8 cellular contexts compared by ENCODE assay signal in the genomic region with DNA sequence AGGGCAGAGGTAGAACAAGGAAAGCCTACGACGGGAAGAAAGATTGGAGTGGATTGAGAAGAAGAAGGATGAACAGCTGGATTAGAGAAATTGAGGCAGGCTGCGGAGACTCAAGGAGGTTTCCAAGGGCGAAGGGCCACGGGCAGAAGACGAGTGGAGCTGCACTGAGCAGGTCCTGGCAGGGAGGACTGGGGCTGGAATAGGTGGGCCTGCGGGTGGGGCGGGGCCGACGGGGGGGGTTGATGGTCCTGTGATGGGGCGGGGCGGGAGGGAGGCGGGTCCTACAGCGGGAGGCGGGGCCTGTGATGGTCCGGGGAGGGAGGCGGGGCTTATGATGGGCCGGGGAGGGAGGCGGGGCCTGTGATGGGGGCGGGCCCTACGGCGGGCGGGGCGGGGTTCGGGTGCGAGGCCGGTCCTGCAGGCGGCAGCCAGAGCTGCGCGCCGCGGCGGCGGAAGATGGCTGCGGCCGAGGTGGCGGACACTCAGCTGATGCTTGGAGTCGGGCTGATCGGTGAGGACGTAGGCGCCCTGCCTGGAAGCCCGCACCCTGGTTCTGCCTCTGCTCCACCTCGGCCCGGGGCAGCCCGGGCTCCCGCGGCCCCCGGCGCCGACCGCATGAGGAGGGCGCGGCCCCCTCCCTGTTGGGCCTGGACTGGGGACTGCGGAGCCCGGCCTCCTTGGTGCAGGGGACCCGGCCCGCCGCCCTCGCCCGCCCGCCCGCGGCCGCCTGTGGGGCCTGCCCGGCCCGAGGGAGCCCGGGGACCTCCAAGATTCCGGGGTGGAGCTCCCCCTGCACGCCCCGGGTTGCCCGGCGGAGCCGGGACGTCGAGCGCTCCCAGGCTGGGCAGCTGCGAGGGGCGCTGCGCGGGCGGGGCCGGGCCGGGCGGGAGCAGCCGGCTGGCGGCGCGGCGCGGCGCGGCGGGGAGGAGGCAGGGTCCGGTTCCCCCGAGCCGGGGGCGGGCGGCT. TPM values are rescaled to one million over a fixed set of nuclear protein-coding genes. Genes with fewer than 3 reads are reported as not detected.
A peak's percentile ranks its signal among the peaks of the same experiment; 100 is the strongest.
DNase-seq lines count a peak whose midpoint lies in the region; ATAC-seq lines count a peak whose summit lies in the region.

A gene with protein sequence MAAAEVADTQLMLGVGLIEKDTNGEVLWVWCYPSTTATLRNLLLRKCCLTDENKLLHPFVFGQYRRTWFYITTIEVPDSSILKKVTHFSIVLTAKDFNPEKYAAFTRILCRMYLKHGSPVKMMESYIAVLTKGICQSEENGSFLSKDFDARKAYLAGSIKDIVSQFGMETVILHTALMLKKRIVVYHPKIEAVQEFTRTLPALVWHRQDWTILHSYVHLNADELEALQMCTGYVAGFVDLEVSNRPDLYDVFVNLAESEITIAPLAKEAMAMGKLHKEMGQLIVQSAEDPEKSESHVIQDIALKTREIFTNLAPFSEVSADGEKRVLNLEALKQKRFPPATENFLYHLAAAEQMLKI (plus strand): TSS at position 427 of the 966 bp plus-strand sequence. CDS start 30 bp downstream, at position 457.

- H3K79me1 ChIP-seq in mesendoderm (ENCODE audit: low read length): no peaks in the 10 kb centered on the region

- ATAC-seq in GM18502 (IDR thresholded peaks at IDR 0.05; ENCODE audit: poor library complexity, unreplicated experiment) (peak; percentile 86), HG02943 (IDR thresholded peaks at IDR 0.05; ENCODE audit: low read depth, unreplicated experiment) (peak; percentile 75)

- H3K4ac ChIP-seq in mesendoderm (ENCODE audit: low read depth, low read length): peak within 1 kb of the TSS; percentile 98

- no peaks in the 10 kb centered on the region for H3K4me1 ChIP-seq in endocrine pancreas (ENCODE audit: control insufficient read depth, insufficient read depth, low read length)
- H3K4me1 ChIP-seq in mesendoderm (ENCODE audit: control insufficient read depth, low read depth, low read length): no peaks in the 10 kb centered on the region

- H3K27ac ChIP-seq in mesendoderm (ENCODE audit: low read depth, low read length): peak within 1 kb of the TSS; percentile 62

- H3K27me3 ChIP-seq in endocrine pancreas (ENCODE audit: control insufficient read depth, insufficient read depth, low read length): no peaks in the 10 kb centered on the region
- H3K27me3 ChIP-seq in mesendoderm (ENCODE audit: insufficient read depth, low read length, poor library complexity): no peaks in the 10 kb centered on the region

- H2BK15ac ChIP-seq in mesendoderm (replicated peaks; ENCODE audit: low read depth): no peak within 1 kb of the TSS

- peaks cover 9% of the 10 kb centered on the region for H3K79me2 ChIP-seq in mesendoderm (ENCODE audit: control insufficient read depth, insufficient read depth, low read length)

- H3K9me3 ChIP-seq in endocrine pancreas (ENCODE audit: control insufficient read depth, low read length): no peaks in the 10 kb centered on the region

- H3K36me3 ChIP-seq in endocrine pancreas (ENCODE audit: control insufficient read depth, insufficient read depth, low read length): no peaks in the 10 kb centered on the region
- H3K36me3 ChIP-seq in mesendoderm (ENCODE audit: control insufficient read depth, insufficient read depth, low read length): no peaks in the 10 kb centered on the region

- no peak within 1 kb of the TSS for H2AK5ac ChIP-seq in mesendoderm (ENCODE audit: low read length)

- H2BK120ac ChIP-seq in mesendoderm (ENCODE audit: low read depth, low read length): peak within 1 kb of the TSS; percentile 82

- no peak within 1 kb of the TSS for H3K23ac ChIP-seq in mesendoderm (ENCODE audit: low read length)

- H4K5ac ChIP-seq in mesendoderm (ENCODE audit: low read length): no peak within 1 kb of the TSS

- peak within 1 kb of the TSS; percentile 84 for H3K4me2 ChIP-seq in mesendoderm (ENCODE audit: low read length)

- H4K8ac ChIP-seq in mesendoderm (ENCODE audit: low read depth, low read length): no peak within 1 kb of the TSS

- H3K4me3 ChIP-seq in endocrine pancreas (ENCODE audit: control insufficient read depth, insufficient read depth, low read length): peak within 1 kb of the TSS; percentile 47
- H3K4me3 ChIP-seq in mesendoderm (ENCODE audit: low read length): peak within 1 kb of the TSS; percentile 89

- H3K56ac ChIP-seq in mesendoderm (ENCODE audit: low read length): peak within 1 kb of the TSS; percentile 96

- no CpG with 5 or more reads among the region's 98 CpGs for WGBS in mesendoderm (ENCODE audit: extremely low coverage, insufficient coverage, low lambda C conversion rate)

- H2BK5ac ChIP-seq in mesendoderm (ENCODE audit: low read length): no peak within 1 kb of the TSS

- peak within 1 kb of the TSS; percentile 87 for H3K9ac ChIP-seq in endocrine pancreas (ENCODE audit: control insufficient read depth, insufficient read depth, low read length)
- peak within 1 kb of the TSS; percentile 76 for H3K9ac ChIP-seq in mesendoderm (ENCODE audit: low read length)

- peak within 1 kb of the TSS; percentile 99 for H3K18ac ChIP-seq in mesendoderm (ENCODE audit: low read length)

- DNase-seq in A172 (ENCODE audit: low spot score): peak; percentile 53
- peak; percentile 75 for DNase-seq in NCI-H460 (ENCODE audit: extremely low read depth, low read depth)
- peak; percentile 61 to 64 for DNase-seq in activated CD8-positive, alpha-beta memory T cell treated with anti-CD3 and anti-CD28 coated beads for 4 hours (ENCODE audit: low read depth in 2 of 2)
- DNase-seq in mesendoderm: peak; percentile 81
- peak; percentile 50 for DNase-seq in stimulated activated CD8-positive, alpha-beta memory T cell treated with anti-CD3 and anti-CD28 coated beads, Interleukin-12 subunit alpha, Interleukin-12 subunit beta, amount 100 ng/mL, for 24 hours (ENCODE audit: extremely low read depth)

RNA-seq across cellular contexts. Expression of the gene that starts here (rescaled TPM):
- total RNA-seq in A172 (2014; rRNA removed; shearing (Covaris generic)): 111 and 134 TPM in 2 replicates
- 69.0 and 71.1 TPM in 2 replicates for total RNA-seq in NCI-H460 (2014; rRNA removed; shearing (Covaris generic))
- polyA plus RNA-seq in NCI-H460 (2014; cell fraction: nucleus; rRNA removed): 39.2 and 44.1 TPM in 2 replicates
- polyA plus RNA-seq in mesendoderm (2013, experiment 1 of 2): 59.7 TPM
- polyA plus RNA-seq in mesendoderm (2013, experiment 2 of 2): 60.9 TPM

Comparison
In these comparisons a context has a peak if more than half of its experiments do, and no peak if none do; other contexts are left out.
1. Peak in every context shown above with its lines: DNase-seq, ATAC-seq, H3K4me3 ChIP-seq and H3K27ac ChIP-seq.